Comparison of ENCODE assay signal across 11 cellular contexts in genomic region chr3:152199069-152199838, GRCh38.
DNase-seq lines count a peak whose midpoint lies in the region; ATAC-seq, FAIRE-seq and TF ChIP-seq lines count a peak whose summit lies in the region.
"Had no signal": no experiment of that assay in that cellular context is flagged by ENCODE, and none has a peak within 500 bp of the region (broad histone marks: within the 10 kb centered on the region; RNA-seq: fewer than 3 reads in every experiment).

No MANE protein-coding gene starts in this region.

- FAIRE-seq in RCC 7860 (lab: Jason Lieb, UNC): no peak

- DNase-seq in T-cell: peak in 1 of 34 experiments; percentile 19
- no peak for DNase-seq in mucosa of descending colon
- no peak for DNase-seq in RCC 7860 (ENCODE audit: low spot score)
- DNase-seq in mesothelial cell of epicardium (ENCODE audit: low spot score in 2 of 2, unreplicated experiment in 2 of 2): no peak
- DNase-seq: activated CD4-positive, alpha-beta T cell treated with anti-CD3 and anti-CD28 coated beads for 4 hours; HFFc6 had no signal

- CTCF ChIA-PET in T-cell (lab: Charles Lee): interaction anchor here in 1 of 2 donors (1.1 to 2.1 kb wide), 7 partner anchors 14 to 244 kb away, joined by 3 to 8 read pairs (median 4); no protein-coding TSS in a partner anchor

- H3K27ac Mint-ChIP-seq in T-cell (peak overlapping the region; percentile 97 to 98), mesothelial cell of epicardium (no peak overlapping the region)
- H3K27ac Mint-ChIP-seq: HFFc6 had no signal

- 0 out of 2 replicates have a peak overlapping the region, but pooled peaks have one; percentile 3 for H3K27ac ChIP-seq in ACC112 (ENCODE audit: low read depth, low read length)

- peak overlapping the region; percentile 98 for H2AFZ ChIP-seq in ACC112 (ENCODE audit: low read length, unreplicated experiment)

- ATAC-seq in GM19455 (IDR thresholded peaks at IDR 0.05; ENCODE audit: unreplicated experiment): peak; percentile 31
- peak; percentile 14 to 50 (median 37) for ATAC-seq in T-cell (replicated peaks in 1 of 4)
- ATAC-seq in mucosa of descending colon: peak; percentile 44
- ATAC-seq in HG02870 (IDR thresholded peaks at IDR 0.05; ENCODE audit: unreplicated experiment): no peak
- no peak for ATAC-seq in GM21619 (IDR thresholded peaks at IDR 0.05; ENCODE audit: unreplicated experiment)

- peaks cover 65% of the 10 kb centered on the region for H3K4me1 ChIP-seq in ACC112 (ENCODE audit: control insufficient read depth, insufficient read depth, low read length, unreplicated experiment)
- H3K4me1 ChIP-seq in mucosa of descending colon (ENCODE audit: low read depth): no peaks in the 10 kb centered on the region

- no peaks in the 10 kb centered on the region for H3K27me3 ChIP-seq in ACC112 (ENCODE audit: insufficient read depth, low read length)

- POLR2A ChIA-PET in T-cell (lab: Charles Lee): interaction anchor here (0.6 to 3.0 kb wide), 17 partner anchors 10 to 170 kb away, joined by 3 to 23 read pairs (median 3); partner anchors contain the start of gene MBNL1 (in 1 of the 2)

- H3K9me3 Mint-ChIP-seq in T-cell (no peaks in the 10 kb centered on the region), mesothelial cell of epicardium (no peaks in the 10 kb centered on the region)
- H3K9me3 Mint-ChIP-seq: HFFc6, neural crest cell had no signal

- H3K4me3 Mint-ChIP-seq in T-cell (peak overlapping the region; percentile 75 to 83 (median 79)), mesothelial cell of epicardium (no peak overlapping the region)
- H3K4me3 Mint-ChIP-seq: HFFc6, neural crest cell had no signal

- H3K4me1 Mint-ChIP-seq in T-cell (peaks cover 82 to 89% (median 83%) of the 10 kb centered on the region in 3 donors), mesothelial cell of epicardium (peaks cover 19% of the 10 kb centered on the region)
- H3K4me1 Mint-ChIP-seq: neural crest cell had no signal

- no peaks in the 10 kb centered on the region for H3K36me3 Mint-ChIP-seq in T-cell
- H3K36me3 Mint-ChIP-seq in mesothelial cell of epicardium: no peaks in the 10 kb centered on the region

- no peaks in the 10 kb centered on the region for H3K79me2 ChIP-seq in ACC112 (ENCODE audit: control insufficient read depth, insufficient read depth, low read length, unreplicated experiment)

- H3K9me3 ChIP-seq in mucosa of descending colon: no peaks in the 10 kb centered on the region

- H3K36me3 ChIP-seq in ACC112 (ENCODE audit: insufficient read depth, low read length): no peaks in the 10 kb centered on the region
- no peaks in the 10 kb centered on the region for H3K36me3 ChIP-seq in mucosa of descending colon (ENCODE audit: low read depth)

- H3K27me3 Mint-ChIP-seq in T-cell (no peaks in the 10 kb centered on the region), mesothelial cell of epicardium (ENCODE audit: low read depth) (no peaks in the 10 kb centered on the region)

- H3K4me3 ChIP-seq in ACC112 (ENCODE audit: low read depth, low read length) (peak overlapping the region; percentile 6; the same call in 1 of the 2 replicates), mucosa of descending colon (no peak overlapping the region)

- TF ChIP-seq CTCF in mucosa of descending colon (IDR thresholded peaks at IDR 0.05): no peak
- no peak for TF ChIP-seq CTCF in mesothelial cell of epicardium (IDR thresholded peaks at IDR 0.05; ENCODE audit: unreplicated experiment)

- intact Hi-C loops in mucosa of descending colon (cut with DNase I, micrococcal nuclease): no loop called here

Comparison
In these comparisons a context has a peak if more than half of its experiments do, and no peak if none do; other contexts are left out.
1. ATAC-seq: peak in GM19455 (single experiment), T-cell (4 of 4) and mucosa of descending colon (single experiment); none in HG02870 (single experiment) and GM21619 (single experiment).